21 cellular contexts compared by ENCODE assay signal in the genomic region with DNA sequence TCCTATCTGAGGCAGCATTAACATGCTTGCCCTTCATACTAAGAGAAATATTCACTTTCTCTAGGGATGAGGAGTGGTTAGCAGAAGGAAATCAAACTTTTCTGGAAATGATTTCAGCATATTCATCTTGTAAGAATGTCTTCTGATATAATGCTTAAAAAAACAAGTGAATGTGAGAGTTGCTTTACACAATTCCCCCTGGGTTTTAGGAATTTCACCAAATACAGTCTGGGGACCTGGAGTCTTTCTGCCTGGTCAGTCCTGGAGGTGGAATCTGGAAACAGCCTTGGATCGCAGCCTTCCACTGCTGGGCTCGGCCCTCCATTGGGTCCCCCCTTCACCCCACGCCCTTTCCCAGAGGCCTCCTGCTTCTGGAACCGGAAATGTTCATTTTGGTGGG.
DNase-seq lines count a peak whose midpoint lies in the region; ATAC-seq and TF ChIP-seq lines count a peak whose summit lies in the region.
"Had no signal": no experiment of that assay in that cellular context is flagged by ENCODE, and none has a peak within 500 bp of the region (broad histone marks: within the 10 kb centered on the region; RNA-seq: fewer than 3 reads in every experiment).

No MANE protein-coding gene starts in this region.

- H3K9me3 ChIP-seq in left ventricle myocardium inferior (replicated peaks) (no peaks in the 10 kb centered on the region), T-helper 17 cell (ENCODE audit: control insufficient read depth, low read length, poor library complexity, severe bottlenecking) (no peaks in the 10 kb centered on the region)
- H3K9me3 ChIP-seq: left lung had no signal

- peaks cover 11% of the 10 kb centered on the region for H3K4me1 ChIP-seq in left ventricle myocardium inferior
- H3K4me1 ChIP-seq: left lung had no signal

- H3K27me3 ChIP-seq in left ventricle myocardium inferior (ENCODE audit: low read depth): peaks cover 89% of the 10 kb centered on the region
- H3K27me3 ChIP-seq: left lung had no signal

- H3K9me3 Mint-ChIP-seq in chondrocyte (ENCODE audit: low read depth): no peaks in the 10 kb centered on the region
- H3K9me3 Mint-ChIP-seq: neural crest cell had no signal

- no peaks in the 10 kb centered on the region for H3K36me3 Mint-ChIP-seq in chondrocyte (ENCODE audit: low read depth)
- H3K36me3 Mint-ChIP-seq in T-helper 17 cell (ENCODE audit: low read depth): no peaks in the 10 kb centered on the region
- H3K36me3 Mint-ChIP-seq: CD8-positive, alpha-beta memory T cell had no signal

- H3K27me3 Mint-ChIP-seq in chondrocyte (ENCODE audit: low read depth) (peaks cover 2% of the 10 kb centered on the region), T-helper 17 cell (peaks cover 56% of the 10 kb centered on the region)

- H3K27ac ChIP-seq in left ventricle myocardium inferior (replicated peaks): peak overlapping the region; percentile 73
- H3K27ac ChIP-seq: cardiac muscle cell, dorsolateral prefrontal cortex, left lung, VCaP had no signal

- no peaks in the 10 kb centered on the region for H3K36me3 ChIP-seq in left ventricle myocardium inferior
- H3K36me3 ChIP-seq: cardiac muscle cell, left lung had no signal

- H3K4me1 Mint-ChIP-seq in chondrocyte (ENCODE audit: low read depth): peaks cover 57% of the 10 kb centered on the region
- H3K4me1 Mint-ChIP-seq in T-helper 17 cell: peaks cover 5% of the 10 kb centered on the region
- H3K4me1 Mint-ChIP-seq: CD8-positive, alpha-beta memory T cell had no signal

- DNase-seq in AG20443 (ENCODE audit: low spot score) (peak; percentile 74), chondrocyte (ENCODE audit: low spot score) (no peak), left ventricle myocardium inferior (peak; percentile 64), sciatic nerve (ENCODE audit: low spot score) (no peak), NCI-H526 treated with DMSO at 0.1 percent for 48 hours (lab: John Stamatoyannopoulos, UW) (no peak), T-helper 17 cell (no peak), DMS79 (lab: John Stamatoyannopoulos, UW) (no peak)
- DNase-seq: ACHN; activated CD8-positive, alpha-beta memory T cell treated with anti-CD3 and anti-CD28 coated beads, Interleukin-2, amount 50 U/mL, for 48 hours; CD8-positive, alpha-beta memory T cell; HCEC 1CT; Karpas-422; left lung; NCI-H1048; NCI-H2029 treated with DMSO at 0.1 percent for 48 hours; stimulated activated CD4-positive, alpha-beta T cell treated with anti-CD3 and anti-CD28 coated beads, Interleukin-15, amount 100 ng/mL, for 24 hours had no signal

- no peak overlapping the region for H3K4me3 ChIP-seq in left ventricle myocardium inferior
- H3K4me3 ChIP-seq: cardiac muscle cell, dorsolateral prefrontal cortex, left lung had no signal

- TF ChIP-seq CTCF in chondrocyte (IDR thresholded peaks at IDR 0.05) (peak; percentile 19), left ventricle myocardium inferior (IDR thresholded peaks at IDR 0.05; ENCODE audit: borderline replicate concordance) (no peak)

- H3K27ac Mint-ChIP-seq in chondrocyte (ENCODE audit: unreplicated experiment) (peak overlapping the region; percentile 81), T-helper 17 cell (no peak overlapping the region)

- peak; percentile 71 for ATAC-seq in sciatic nerve
- ATAC-seq in T-helper 17 cell: no peak
- no peak for ATAC-seq in HG03432 (IDR thresholded peaks at IDR 0.05; ENCODE audit: unreplicated experiment)

- intact Hi-C loops in left ventricle myocardium inferior (cut with micrococcal nuclease) (no loop called here), sciatic nerve (cut with DNase I) (no loop called here)

- no peak overlapping the region for H3K4me3 Mint-ChIP-seq in chondrocyte (ENCODE audit: unreplicated experiment)
- no peak overlapping the region for H3K4me3 Mint-ChIP-seq in T-helper 17 cell
- H3K4me3 Mint-ChIP-seq: CD8-positive, alpha-beta memory T cell; neural crest cell had no signal

Comparison
In these comparisons a context has a peak if more than half of its experiments do, and no peak if none do; other contexts are left out.
1. DNase-seq: peak in AG20443 (single experiment) and left ventricle myocardium inferior (single experiment); none in chondrocyte (single experiment), sciatic nerve (single experiment), NCI-H526 treated with DMSO at 0.1 percent for 48 hours (single experiment), T-helper 17 cell (0 of 3) and DMS79 (single experiment).